ENCODE assay signal across 1 cellular context in genomic region chr7:117750612-117751563, GRCh38.
TF ChIP-seq lines count a peak whose summit lies in the region.

No MANE protein-coding gene starts in this region.

TF ChIP-seq in IMR-90, 13 proteins besides CTCF, POLR2A, EP300 and RAD21 (continued from another document):
- no peak for TF ChIP-seq BHLHE40 (IDR thresholded peaks at IDR 0.05; ENCODE audit: low read depth, low read length)
